In genomic region chr6:73644941-73645591, GRCh38 we compare ENCODE assay signal across 8 cellular contexts. TPM values are rescaled to one million over a fixed set of nuclear protein-coding genes. Genes with fewer than 3 reads are reported as not detected.
A peak's percentile ranks its signal among the peaks of the same experiment; 100 is the strongest.
DNase-seq lines count a peak whose midpoint lies in the region; ATAC-seq, FAIRE-seq and TF ChIP-seq lines count a peak whose summit lies in the region.

No MANE protein-coding gene starts in this region.

- no peaks in the 10 kb centered on the region for H3K79me2 ChIP-seq in PC-9 (ENCODE audit: low read depth)

- 0 out of 2 replicates have a peak overlapping the region, but pooled peaks have one; percentile 48 for H3K27ac ChIP-seq in PC-9

- intact Hi-C loops in PC-9 (cut with micrococcal nuclease; ENCODE audit: unreplicated experiment) = no loop called here

- no peak for TF ChIP-seq POLR2A in GM12891 (IDR thresholded peaks at IDR 0.05; ENCODE audit: low read depth, low read length)

- CTCF ChIA-PET in PC-9 (lab: Charles Lee) = interaction anchor here (0.7 kb wide), 2 partner anchors 13 to 179 kb away, joined by 3 to 4 read pairs; no protein-coding TSS in a partner anchor

- H3K27me3 ChIP-seq in PC-9 (ENCODE audit: insufficient read depth, low read depth) = no peaks in the 10 kb centered on the region

- peaks cover 16% of the 10 kb centered on the region for H3F3A ChIP-seq in PC-9 (ENCODE audit: insufficient read depth, low read depth)

- no peaks in the 10 kb centered on the region for H3K9me2 ChIP-seq in PC-9 (ENCODE audit: insufficient read depth)

- DNase-seq in GM12864 (ENCODE audit: low read depth) (no peak), PC-9 (no peak), epithelial cell of proximal tubule (ENCODE audit: low read depth) (no peak), retinal pigment epithelial cell (ENCODE audit: low read depth) (no peak), foreskin melanocyte (no peak), Ammon's horn (ENCODE audit: low spot score) (no peak), GM12891 (ENCODE audit: insufficient read length, low spot score) (no peak)

- POLR2A ChIA-PET in PC-9 (lab: Charles Lee; ENCODE audit: unreplicated experiment) = interaction anchor here (0.6 to 0.7 kb wide), 2 partner anchors 317 to 1223 kb away, joined by 12 to 16 read pairs; no protein-coding TSS in a partner anchor

- FAIRE-seq in GM12891 (lab: Jason Lieb, UNC) = no peak

- H4K20me1 ChIP-seq in PC-9 (ENCODE audit: insufficient read depth) = no peaks in the 10 kb centered on the region

- no peak overlapping the region for H2AFZ ChIP-seq in PC-9

- H3K9me3 ChIP-seq in PC-9 (ENCODE audit: insufficient read depth, low read depth) = no peaks in the 10 kb centered on the region

- H3K4me1 ChIP-seq in PC-9 (replicated peaks; ENCODE audit: insufficient read depth) = peaks cover 22% of the 10 kb centered on the region

- BruUV-seq in PC-9 (replicated peaks; lab: Mats Ljungman, UMichigan) = no TSS peak

- TF ChIP-seq CTCF in GM12864 (IDR thresholded peaks at IDR 0.05; ENCODE audit: low read depth, low read length, missing control alignments) = no peak
- no peak for TF ChIP-seq CTCF in PC-9 (conservative IDR thresholded peaks at IDR 0.05)
- no peak for TF ChIP-seq CTCF in epithelial cell of proximal tubule (conservative IDR thresholded peaks at IDR 0.05; ENCODE audit: low read depth, low read length)
- TF ChIP-seq CTCF in retinal pigment epithelial cell (conservative IDR thresholded peaks at IDR 0.05; ENCODE audit: low read depth, low read length) = no peak

- H3K4me3 ChIP-seq in GM12864 (ENCODE audit: low read depth, low read length) (peak overlapping the region; percentile 34), PC-9 (no peak overlapping the region), epithelial cell of proximal tubule (ENCODE audit: low read depth, low read length) (peak overlapping the region; percentile 44), retinal pigment epithelial cell (ENCODE audit: low read length) (peak overlapping the region; percentile 38)

- no peak for ATAC-seq in GM21619 (IDR thresholded peaks at IDR 0.05; ENCODE audit: unreplicated experiment)

- no peak overlapping the region for H3K4me2 ChIP-seq in PC-9

- H3K36me3 ChIP-seq in PC-9 (ENCODE audit: low read depth) = no peaks in the 10 kb centered on the region; the same call in 1 of the 2 replicates

TF ChIP-seq in GM12891, 5 proteins besides CTCF, POLR2A, EP300 and RAD21:
- TF ChIP-seq POU2F2 (IDR thresholded peaks at IDR 0.05; ENCODE audit: low read depth, low read length) = no peak
- no peak for TF ChIP-seq SPI1 (IDR thresholded peaks at IDR 0.05; ENCODE audit: low read depth, low read length)
- no peak for TF ChIP-seq POLR2AphosphoS5 (IDR thresholded peaks at IDR 0.05; ENCODE audit: low read depth, low read length)
- TF ChIP-seq TAF1 (IDR thresholded peaks at IDR 0.05; ENCODE audit: low read depth, low read length) = no peak
- no peak for TF ChIP-seq PAX5 (IDR thresholded peaks at IDR 0.05; ENCODE audit: insufficient read depth, low read length, severe bottlenecking)

RNA-seq across cellular contexts. Expression of gene SLC17A5, which starts 8.7 kb away (rescaled TPM):
- total RNA-seq in PC-9 (2021) (15.8 and 16.9 TPM in 2 replicates), epithelial cell of proximal tubule (11.4 TPM in 2 replicates)
- polyA plus RNA-seq in GM12891 (2012; ENCODE audit: low read depth, missing spikeins) = 1.9 TPM

RNA-seq across cellular contexts. Expression of gene CD109, which starts 50.9 kb away (rescaled TPM):
- 46.8 and 50.7 TPM in 2 replicates for total RNA-seq in PC-9 (2021)
- total RNA-seq in epithelial cell of proximal tubule = 11.4 and 24.3 TPM in 2 replicates
- 0.87 TPM for polyA plus RNA-seq in GM12891 (2012; ENCODE audit: low read depth, missing spikeins)
